In the genomic region with DNA sequence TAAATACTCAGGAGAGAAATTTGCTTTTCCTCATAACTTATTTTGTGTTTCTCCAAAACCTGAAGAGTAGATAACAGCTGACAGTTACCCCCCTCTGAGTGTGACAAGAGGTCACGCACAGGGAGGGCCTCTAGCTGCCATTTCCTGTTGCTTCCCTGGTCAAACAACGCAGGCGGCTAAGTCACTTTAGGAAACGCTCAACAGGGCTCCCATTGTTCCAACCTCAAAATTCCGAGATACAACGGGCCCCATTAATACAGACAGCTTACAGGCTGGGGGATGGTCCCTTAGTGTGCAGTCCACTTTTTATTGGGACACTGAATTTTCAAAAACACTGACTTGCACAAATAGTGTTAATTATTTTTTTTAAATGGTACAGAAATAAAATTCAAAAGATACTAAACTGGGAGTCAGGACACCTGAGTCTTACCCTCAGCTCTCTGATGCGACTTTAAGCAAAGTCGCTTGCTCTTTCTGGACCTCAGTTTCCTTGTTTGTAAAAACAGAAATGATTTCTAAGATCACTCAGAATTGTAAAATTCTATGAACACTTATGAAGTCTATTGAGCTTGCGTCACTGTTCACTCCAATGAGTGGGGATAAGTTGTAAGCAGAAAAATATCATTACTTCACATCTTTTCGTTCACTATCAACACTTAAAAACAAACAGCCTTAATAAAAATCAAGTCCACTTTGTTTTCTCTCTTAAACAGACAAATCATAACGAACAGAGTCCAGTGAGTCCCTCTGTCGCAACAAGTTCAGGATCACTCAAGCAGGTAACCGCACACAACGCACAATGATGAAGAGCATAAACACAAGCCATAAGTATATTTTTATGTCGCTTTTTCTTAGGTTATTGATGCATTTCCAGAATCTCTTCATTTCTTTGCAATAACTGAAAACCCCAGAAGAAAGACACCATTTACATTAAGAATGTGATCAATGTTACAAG, we compare ENCODE assay signal across 1 cellular context.
A peak's percentile ranks its signal among the peaks of the same experiment; 100 is the strongest.
TF ChIP-seq lines count a peak whose summit lies in the region.

No MANE protein-coding gene starts in this region.

TF ChIP-seq in K562, 482 proteins besides CTCF, POLR2A, EP300 and RAD21 (continued from another document and continues in another):
- TF ChIP-seq, protein P1, sequence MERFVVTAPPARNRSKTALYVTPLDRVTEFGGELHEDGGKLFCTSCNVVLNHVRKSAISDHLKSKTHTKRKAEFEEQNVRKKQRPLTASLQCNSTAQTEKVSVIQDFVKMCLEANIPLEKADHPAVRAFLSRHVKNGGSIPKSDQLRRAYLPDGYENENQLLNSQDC (CRISPR knock-in tag; IDR thresholded peaks at IDR 0.05), result no peak
- TF ChIP-seq TAF9B (IDR thresholded peaks at IDR 0.05; ENCODE audit: partially characterized antibody) (peak; percentile 59), RUNX1 (IDR thresholded peaks at IDR 0.05; ENCODE audit: low read depth) (no peak), BCL6 (CRISPR knock-in tag; IDR thresholded peaks at IDR 0.05) (0 out of 2 replicates have a peak, but pooled peaks have one; percentile 29), RNF2 (IDR thresholded peaks at IDR 0.05) (peak; percentile 87), DMBX1 (CRISPR knock-in tag; IDR thresholded peaks at IDR 0.05; ENCODE audit: borderline replicate concordance) (peak; percentile 78), PTTG1 (tag; IDR thresholded peaks at IDR 0.05; ENCODE audit: low read depth) (peak; percentile 57), COPS2 (conservative IDR thresholded peaks at IDR 0.05) (no peak), MTF1 (CRISPR knock-in tag; IDR thresholded peaks at IDR 0.05; ENCODE audit: borderline replicate concordance) (no peak), HBP1 (CRISPR knock-in tag; IDR thresholded peaks at IDR 0.05) (0 out of 2 replicates have a peak, but pooled peaks have one; percentile 18), TCFL5 (CRISPR knock-in tag; conservative IDR thresholded peaks at IDR 0.05) (no peak), CXXC5 (CRISPR knock-in tag; IDR thresholded peaks at IDR 0.05) (peak; percentile 86), ARID1B (IDR thresholded peaks at IDR 0.05) (peak; percentile 57; the same call in 1 of the 2 replicates), ZBTB43 (CRISPR knock-in tag; IDR thresholded peaks at IDR 0.05) (no peak), ZNF586 (CRISPR knock-in tag; conservative IDR thresholded peaks at IDR 0.05) (no peak), ZNF408 (CRISPR knock-in tag; IDR thresholded peaks at IDR 0.05; ENCODE audit: low read depth) (no peak), ZNF584 (CRISPR knock-in tag; IDR thresholded peaks at IDR 0.05; ENCODE audit: low read depth) (peak; percentile 83), YY1 (IDR thresholded peaks at IDR 0.05; ENCODE audit: borderline replicate concordance in 1 of 3, control insufficient read depth in 1 of 3, extremely low read depth in 1 of 3, insufficient read depth in 3 of 3, insufficient read length in 1 of 3, insufficient replicate concordance in 2 of 3, low read depth in 1 of 3, low read length in 2 of 3) (peak in 2 of 3 experiments; percentile 36 to 93), CEBPB (tag; IDR thresholded peaks at IDR 0.05) (peak; percentile 91), MCM7 (IDR thresholded peaks at IDR 0.05) (no peak), TEAD4 (IDR thresholded peaks at IDR 0.05; ENCODE audit: low read length) (peak; percentile 37), TEAD4 (CRISPR knock-in tag; IDR thresholded peaks at IDR 0.05; ENCODE audit: borderline replicate concordance) (no peak), ERF (CRISPR knock-in tag; IDR thresholded peaks at IDR 0.05) (peak; percentile 75; the same call in 1 of the 2 replicates)
- TF ChIP-seq, protein P2, sequence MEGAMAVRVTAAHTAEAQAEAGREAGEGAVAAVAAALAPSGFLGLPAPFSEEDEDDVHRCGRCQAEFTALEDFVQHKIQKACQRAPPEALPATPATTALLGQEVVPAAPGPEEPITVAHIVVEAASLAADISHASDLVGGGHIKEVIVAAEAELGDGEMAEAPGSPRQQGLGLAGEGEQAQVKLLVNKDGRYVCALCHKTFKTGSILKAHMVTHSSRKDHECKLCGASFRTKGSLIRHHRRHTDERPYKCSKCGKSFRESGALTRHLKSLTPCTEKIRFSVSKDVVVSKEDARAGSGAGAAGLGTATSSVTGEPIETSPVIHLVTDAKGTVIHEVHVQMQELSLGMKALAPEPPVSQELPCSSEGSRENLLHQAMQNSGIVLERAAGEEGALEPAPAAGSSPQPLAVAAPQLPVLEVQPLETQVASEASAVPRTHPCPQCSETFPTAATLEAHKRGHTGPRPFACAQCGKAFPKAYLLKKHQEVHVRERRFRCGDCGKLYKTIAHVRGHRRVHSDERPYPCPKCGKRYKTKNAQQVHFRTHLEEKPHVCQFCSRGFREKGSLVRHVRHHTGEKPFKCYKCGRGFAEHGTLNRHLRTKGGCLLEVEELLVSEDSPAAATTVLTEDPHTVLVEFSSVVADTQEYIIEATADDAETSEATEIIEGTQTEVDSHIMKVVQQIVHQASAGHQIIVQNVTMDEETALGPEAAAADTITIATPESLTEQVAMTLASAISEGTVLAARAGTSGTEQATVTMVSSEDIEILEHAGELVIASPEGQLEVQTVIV (CRISPR knock-in tag; IDR thresholded peaks at IDR 0.05; ENCODE audit: borderline replicate concordance), result 0 out of 2 replicates have a peak, but pooled peaks have one; percentile 34
- TF ChIP-seq, protein P3, sequence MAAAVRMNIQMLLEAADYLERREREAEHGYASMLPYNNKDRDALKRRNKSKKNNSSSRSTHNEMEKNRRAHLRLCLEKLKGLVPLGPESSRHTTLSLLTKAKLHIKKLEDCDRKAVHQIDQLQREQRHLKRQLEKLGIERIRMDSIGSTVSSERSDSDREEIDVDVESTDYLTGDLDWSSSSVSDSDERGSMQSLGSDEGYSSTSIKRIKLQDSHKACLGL (CRISPR knock-in tag; IDR thresholded peaks at IDR 0.05; ENCODE audit: borderline replicate concordance, poor library complexity, severe bottlenecking), result no peak
- TF ChIP-seq, protein P4, sequence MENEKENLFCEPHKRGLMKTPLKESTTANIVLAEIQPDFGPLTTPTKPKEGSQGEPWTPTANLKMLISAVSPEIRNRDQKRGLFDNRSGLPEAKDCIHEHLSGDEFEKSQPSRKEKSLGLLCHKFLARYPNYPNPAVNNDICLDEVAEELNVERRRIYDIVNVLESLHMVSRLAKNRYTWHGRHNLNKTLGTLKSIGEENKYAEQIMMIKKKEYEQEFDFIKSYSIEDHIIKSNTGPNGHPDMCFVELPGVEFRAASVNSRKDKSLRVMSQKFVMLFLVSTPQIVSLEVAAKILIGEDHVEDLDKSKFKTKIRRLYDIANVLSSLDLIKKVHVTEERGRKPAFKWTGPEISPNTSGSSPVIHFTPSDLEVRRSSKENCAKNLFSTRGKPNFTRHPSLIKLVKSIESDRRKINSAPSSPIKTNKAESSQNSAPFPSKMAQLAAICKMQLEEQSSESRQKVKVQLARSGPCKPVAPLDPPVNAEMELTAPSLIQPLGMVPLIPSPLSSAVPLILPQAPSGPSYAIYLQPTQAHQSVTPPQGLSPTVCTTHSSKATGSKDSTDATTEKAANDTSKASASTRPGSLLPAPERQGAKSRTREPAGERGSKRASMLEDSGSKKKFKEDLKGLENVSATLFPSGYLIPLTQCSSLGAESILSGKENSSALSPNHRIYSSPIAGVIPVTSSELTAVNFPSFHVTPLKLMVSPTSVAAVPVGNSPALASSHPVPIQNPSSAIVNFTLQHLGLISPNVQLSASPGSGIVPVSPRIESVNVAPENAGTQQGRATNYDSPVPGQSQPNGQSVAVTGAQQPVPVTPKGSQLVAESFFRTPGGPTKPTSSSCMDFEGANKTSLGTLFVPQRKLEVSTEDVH (IDR thresholded peaks at IDR 0.05; ENCODE audit: low read depth, partially characterized antibody), result no peak
- TF ChIP-seq, protein P5, sequence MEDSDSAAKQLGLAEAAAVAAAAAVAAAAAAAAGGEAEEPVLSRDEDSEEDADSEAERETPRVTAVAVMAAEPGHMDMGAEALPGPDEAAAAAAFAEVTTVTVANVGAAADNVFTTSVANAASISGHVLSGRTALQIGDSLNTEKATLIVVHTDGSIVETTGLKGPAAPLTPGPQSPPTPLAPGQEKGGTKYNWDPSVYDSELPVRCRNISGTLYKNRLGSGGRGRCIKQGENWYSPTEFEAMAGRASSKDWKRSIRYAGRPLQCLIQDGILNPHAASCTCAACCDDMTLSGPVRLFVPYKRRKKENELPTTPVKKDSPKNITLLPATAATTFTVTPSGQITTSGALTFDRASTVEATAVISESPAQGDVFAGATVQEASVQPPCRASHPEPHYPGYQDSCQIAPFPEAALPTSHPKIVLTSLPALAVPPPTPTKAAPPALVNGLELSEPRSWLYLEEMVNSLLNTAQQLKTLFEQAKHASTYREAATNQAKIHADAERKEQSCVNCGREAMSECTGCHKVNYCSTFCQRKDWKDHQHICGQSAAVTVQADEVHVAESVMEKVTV (CRISPR knock-in tag; IDR thresholded peaks at IDR 0.05), result no peak; the same call in 1 of the 2 replicates
- TF ChIP-seq, protein P6, sequence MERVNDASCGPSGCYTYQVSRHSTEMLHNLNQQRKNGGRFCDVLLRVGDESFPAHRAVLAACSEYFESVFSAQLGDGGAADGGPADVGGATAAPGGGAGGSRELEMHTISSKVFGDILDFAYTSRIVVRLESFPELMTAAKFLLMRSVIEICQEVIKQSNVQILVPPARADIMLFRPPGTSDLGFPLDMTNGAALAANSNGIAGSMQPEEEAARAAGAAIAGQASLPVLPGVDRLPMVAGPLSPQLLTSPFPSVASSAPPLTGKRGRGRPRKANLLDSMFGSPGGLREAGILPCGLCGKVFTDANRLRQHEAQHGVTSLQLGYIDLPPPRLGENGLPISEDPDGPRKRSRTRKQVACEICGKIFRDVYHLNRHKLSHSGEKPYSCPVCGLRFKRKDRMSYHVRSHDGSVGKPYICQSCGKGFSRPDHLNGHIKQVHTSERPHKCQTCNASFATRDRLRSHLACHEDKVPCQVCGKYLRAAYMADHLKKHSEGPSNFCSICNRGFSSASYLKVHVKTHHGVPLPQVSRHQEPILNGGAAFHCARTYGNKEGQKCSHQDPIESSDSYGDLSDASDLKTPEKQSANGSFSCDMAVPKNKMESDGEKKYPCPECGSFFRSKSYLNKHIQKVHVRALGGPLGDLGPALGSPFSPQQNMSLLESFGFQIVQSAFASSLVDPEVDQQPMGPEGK (CRISPR knock-in tag; IDR thresholded peaks at IDR 0.05; ENCODE audit: borderline replicate concordance), result no peak; the same call in 1 of the 2 replicates
- TF ChIP-seq, protein P7, sequence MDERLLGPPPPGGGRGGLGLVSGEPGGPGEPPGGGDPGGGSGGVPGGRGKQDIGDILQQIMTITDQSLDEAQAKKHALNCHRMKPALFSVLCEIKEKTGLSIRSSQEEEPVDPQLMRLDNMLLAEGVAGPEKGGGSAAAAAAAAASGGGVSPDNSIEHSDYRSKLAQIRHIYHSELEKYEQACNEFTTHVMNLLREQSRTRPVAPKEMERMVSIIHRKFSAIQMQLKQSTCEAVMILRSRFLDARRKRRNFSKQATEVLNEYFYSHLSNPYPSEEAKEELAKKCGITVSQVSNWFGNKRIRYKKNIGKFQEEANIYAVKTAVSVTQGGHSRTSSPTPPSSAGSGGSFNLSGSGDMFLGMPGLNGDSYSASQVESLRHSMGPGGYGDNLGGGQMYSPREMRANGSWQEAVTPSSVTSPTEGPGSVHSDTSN (CRISPR knock-in tag; IDR thresholded peaks at IDR 0.05; ENCODE audit: low read depth), result no peak
- TF ChIP-seq, protein P7 (tag; conservative IDR thresholded peaks at IDR 0.05; ENCODE audit: low read depth), result peak; percentile 78
- TF ChIP-seq, protein P8, sequence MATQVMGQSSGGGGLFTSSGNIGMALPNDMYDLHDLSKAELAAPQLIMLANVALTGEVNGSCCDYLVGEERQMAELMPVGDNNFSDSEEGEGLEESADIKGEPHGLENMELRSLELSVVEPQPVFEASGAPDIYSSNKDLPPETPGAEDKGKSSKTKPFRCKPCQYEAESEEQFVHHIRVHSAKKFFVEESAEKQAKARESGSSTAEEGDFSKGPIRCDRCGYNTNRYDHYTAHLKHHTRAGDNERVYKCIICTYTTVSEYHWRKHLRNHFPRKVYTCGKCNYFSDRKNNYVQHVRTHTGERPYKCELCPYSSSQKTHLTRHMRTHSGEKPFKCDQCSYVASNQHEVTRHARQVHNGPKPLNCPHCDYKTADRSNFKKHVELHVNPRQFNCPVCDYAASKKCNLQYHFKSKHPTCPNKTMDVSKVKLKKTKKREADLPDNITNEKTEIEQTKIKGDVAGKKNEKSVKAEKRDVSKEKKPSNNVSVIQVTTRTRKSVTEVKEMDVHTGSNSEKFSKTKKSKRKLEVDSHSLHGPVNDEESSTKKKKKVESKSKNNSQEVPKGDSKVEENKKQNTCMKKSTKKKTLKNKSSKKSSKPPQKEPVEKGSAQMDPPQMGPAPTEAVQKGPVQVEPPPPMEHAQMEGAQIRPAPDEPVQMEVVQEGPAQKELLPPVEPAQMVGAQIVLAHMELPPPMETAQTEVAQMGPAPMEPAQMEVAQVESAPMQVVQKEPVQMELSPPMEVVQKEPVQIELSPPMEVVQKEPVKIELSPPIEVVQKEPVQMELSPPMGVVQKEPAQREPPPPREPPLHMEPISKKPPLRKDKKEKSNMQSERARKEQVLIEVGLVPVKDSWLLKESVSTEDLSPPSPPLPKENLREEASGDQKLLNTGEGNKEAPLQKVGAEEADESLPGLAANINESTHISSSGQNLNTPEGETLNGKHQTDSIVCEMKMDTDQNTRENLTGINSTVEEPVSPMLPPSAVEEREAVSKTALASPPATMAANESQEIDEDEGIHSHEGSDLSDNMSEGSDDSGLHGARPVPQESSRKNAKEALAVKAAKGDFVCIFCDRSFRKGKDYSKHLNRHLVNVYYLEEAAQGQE (CRISPR knock-in tag; IDR thresholded peaks at IDR 0.05; ENCODE audit: low read depth), result peak; percentile 57; the same call in 1 of the 2 replicates
